ENCODE assay signal across 15 cellular contexts in the genomic region with DNA sequence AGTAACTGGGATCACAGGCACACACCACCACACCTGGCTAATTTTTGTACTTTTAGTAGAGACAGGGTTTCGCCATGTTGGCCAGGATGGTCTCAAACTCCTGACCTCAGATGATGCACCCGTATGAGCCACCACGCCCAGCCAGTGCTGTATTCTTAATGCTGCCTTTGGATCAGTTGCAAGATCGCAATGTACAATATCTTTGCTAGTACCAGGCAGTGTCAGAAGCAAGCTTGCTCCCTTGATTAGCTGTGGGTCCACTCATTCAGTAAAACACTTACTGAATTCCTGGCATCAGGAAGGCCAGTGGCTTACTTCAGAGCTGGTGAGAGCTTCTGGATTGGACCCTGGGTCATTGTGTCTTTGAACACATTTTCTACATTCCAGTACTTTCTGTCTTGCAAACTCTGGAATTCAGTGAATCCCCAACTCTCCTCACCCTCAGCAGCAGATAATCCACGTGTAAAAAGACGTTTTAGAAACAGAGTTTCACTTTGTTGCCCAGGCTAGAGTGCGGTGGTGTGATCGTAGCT.
DNase-seq lines count a peak whose midpoint lies in the region; ATAC-seq and TF ChIP-seq lines count a peak whose summit lies in the region.
"Had no signal": no experiment of that assay in that cellular context is flagged by ENCODE, and none has a peak within 500 bp of the region (broad histone marks: within the 10 kb centered on the region; RNA-seq: fewer than 3 reads in every experiment).

No MANE protein-coding gene starts in this region.

- H3K27me3 ChIP-seq in NT2/D1 (ENCODE audit: insufficient read depth, insufficient read length), result no peaks in the 10 kb centered on the region
- H3K27me3 ChIP-seq: BLaER1 treated with 17β-estradiol and CSF1 and Interleukin-3, amounts not matched to agents 10 nM and 100 nM had no signal

- no peak overlapping the region for H3K9ac ChIP-seq in NT2/D1 (ENCODE audit: insufficient read length, low read depth)
- H3K9ac ChIP-seq: BLaER1 treated with 17β-estradiol and CSF1 and Interleukin-3, amounts not matched to agents 10 nM and 100 nM had no signal

- no peaks in the 10 kb centered on the region for H3K36me3 ChIP-seq in NT2/D1 (ENCODE audit: insufficient read depth, insufficient read length, low read length)
- H3K36me3 ChIP-seq in OCI-LY7 (ENCODE audit: insufficient read depth, low read length), result no peaks in the 10 kb centered on the region
- H3K36me3 ChIP-seq: BLaER1 treated with 17β-estradiol and CSF1 and Interleukin-3, amounts not matched to agents 10 nM and 100 nM had no signal

- H3K79me2 ChIP-seq in OCI-LY7 (ENCODE audit: insufficient read depth, low read depth, low read length), result no peaks in the 10 kb centered on the region

- POLR2A ChIA-PET in OCI-LY7 (lab: Charles Lee), result no interaction called here

- no peak overlapping the region for H2AFZ ChIP-seq in OCI-LY7 (ENCODE audit: low read length)

- TF ChIP-seq CTCF in epithelial cell of proximal tubule (conservative IDR thresholded peaks at IDR 0.05; ENCODE audit: low read depth, low read length) (no peak), OCI-LY7 (conservative IDR thresholded peaks at IDR 0.05; ENCODE audit: low read length) (no peak)

- H3K4me1 ChIP-seq in NT2/D1 (ENCODE audit: insufficient read depth, insufficient read length), result peaks cover 4% of the 10 kb centered on the region
- no peaks in the 10 kb centered on the region for H3K4me1 ChIP-seq in OCI-LY7 (ENCODE audit: insufficient read depth, low read length, poor library complexity, severe bottlenecking)
- H3K4me1 ChIP-seq: BLaER1 treated with 17β-estradiol and CSF1 and Interleukin-3, amounts not matched to agents 10 nM and 100 nM had no signal

- H3K4me2 ChIP-seq in OCI-LY7 (ENCODE audit: low read length), result no peak overlapping the region
- H3K4me2 ChIP-seq: BLaER1 treated with 17β-estradiol and CSF1 and Interleukin-3, amounts not matched to agents 10 nM and 100 nM had no signal

- H4K20me1 ChIP-seq in OCI-LY7 (ENCODE audit: insufficient read depth, low read length), result no peaks in the 10 kb centered on the region
- H4K20me1 ChIP-seq: BLaER1 treated with 17β-estradiol and CSF1 and Interleukin-3, amounts not matched to agents 10 nM and 100 nM had no signal

- CTCF ChIA-PET in OCI-LY7 (lab: Charles Lee; ENCODE audit: unreplicated experiment), result no interaction called here

- 0 out of 2 replicates have a peak, but pooled peaks cover 9% of the 10 kb centered on the region for H3K9me3 ChIP-seq in NT2/D1 (ENCODE audit: insufficient read depth, low read length)
- no peaks in the 10 kb centered on the region for H3K9me3 ChIP-seq in OCI-LY7 (ENCODE audit: low read length)
- H3K9me3 ChIP-seq: BLaER1 treated with 17β-estradiol and CSF1 and Interleukin-3, amounts not matched to agents 10 nM and 100 nM had no signal

- DNase-seq in NT2/D1 (ENCODE audit: low read depth, low spot score) (peak; percentile 44), epithelial cell of proximal tubule (ENCODE audit: low read depth) (peak; percentile 41), kidney tubule cell (ENCODE audit: low spot score) (peak; percentile 56), renal cortical epithelial cell (ENCODE audit: low read depth) (peak; percentile 71), OCI-LY7 (ENCODE audit: low spot score) (no peak)
- DNase-seq: CD8-positive, alpha-beta memory T cell; DMS79 treated with DMSO at 0.1 percent for 48 hours; HCEC 1CT; NCI-H187 treated with DMSO at 0.1 percent for 48 hours; NCI-H2171 treated with DMSO at 0.1 percent for 48 hours; NCI-H82; SHP77 treated with DMSO at 0.1 percent for 48 hours had no signal

- no peaks in the 10 kb centered on the region for H3K9me2 ChIP-seq in OCI-LY7 (ENCODE audit: insufficient read depth, low read length)

- ATAC-seq in HG02678 (IDR thresholded peaks at IDR 0.05; ENCODE audit: unreplicated experiment) (no peak), HG03439 (IDR thresholded peaks at IDR 0.05; ENCODE audit: unreplicated experiment) (no peak)

- no TSS peak for BruUV-seq in OCI-LY7 (replicated peaks; lab: Mats Ljungman, UMichigan)

- H3K4me3 ChIP-seq in NT2/D1 (ENCODE audit: insufficient read length, low read depth) (no peak overlapping the region), epithelial cell of proximal tubule (ENCODE audit: low read depth, low read length) (no peak overlapping the region), OCI-LY7 (ENCODE audit: low read depth, low read length, poor library complexity, severe bottlenecking) (no peak overlapping the region)
- H3K4me3 ChIP-seq: BLaER1 treated with 17β-estradiol and CSF1 and Interleukin-3, amounts not matched to agents 10 nM and 100 nM had no signal

- intact Hi-C loops in OCI-LY7 (cut with micrococcal nuclease; ENCODE audit: unreplicated experiment), result no loop called here

- H3K27ac ChIP-seq in OCI-LY7 (ENCODE audit: low read depth, low read length, poor library complexity, severe bottlenecking), result no peak overlapping the region
- H3K27ac ChIP-seq: BLaER1 treated with 17β-estradiol and CSF1 and Interleukin-3, amounts not matched to agents 10 nM and 100 nM had no signal
